Comparison of ENCODE assay signal across 21 cellular contexts in the genomic region with DNA sequence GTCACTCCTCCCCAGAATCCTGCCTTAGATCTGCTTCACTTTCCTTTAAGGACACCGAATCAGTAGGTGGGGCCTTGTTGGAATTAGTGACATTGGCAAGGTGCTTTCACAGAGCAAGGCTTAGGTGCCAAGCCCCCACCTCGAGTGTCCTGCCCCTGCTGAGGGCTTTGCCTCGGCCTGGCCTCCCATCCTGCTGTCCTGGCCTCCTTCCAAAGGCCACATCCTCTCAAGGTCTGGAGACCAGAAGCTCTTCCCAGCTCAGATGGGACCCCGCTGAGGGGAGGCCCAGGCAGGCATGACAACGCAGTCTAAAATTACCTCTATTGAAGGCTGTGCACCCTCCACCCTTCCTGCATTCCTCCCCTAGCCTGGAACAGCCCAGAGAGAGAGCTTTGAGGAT.
DNase-seq lines count a peak whose midpoint lies in the region; ATAC-seq and TF ChIP-seq lines count a peak whose summit lies in the region.
"Had no signal": no experiment of that assay in that cellular context is flagged by ENCODE, and none has a peak within 500 bp of the region (broad histone marks: within the 10 kb centered on the region; RNA-seq: fewer than 3 reads in every experiment).

No MANE protein-coding gene starts in this region.

- H3K9me3 Mint-ChIP-seq in Caco-2 (ENCODE audit: unreplicated experiment) (peaks cover 9% of the 10 kb centered on the region), mesothelial cell of epicardium (peaks cover 12% of the 10 kb centered on the region)
- no peaks in the 10 kb centered on the region for H3K9me3 Mint-ChIP-seq in activated T-helper 2 cell treated with anti-CD3 and anti-CD28 coated beads, Interferon-gamma antibody, Interleukin-2, Interleukin-4, amounts not matched to agents 10 μg/mL and 5 μg/mL and 100 μg/mL, durations not matched to agents 14 hours and 24 hours and 36 hours
- no peaks in the 10 kb centered on the region for H3K9me3 Mint-ChIP-seq in CD4-positive, alpha-beta T cell
- H3K9me3 Mint-ChIP-seq: HFFc6 had no signal

- H3K9me3 ChIP-seq in Caco-2: no peaks in the 10 kb centered on the region
- no peaks in the 10 kb centered on the region for H3K9me3 ChIP-seq in CD4-positive, alpha-beta T cell (ENCODE audit: control insufficient read depth, low read length)

- H3K36me3 Mint-ChIP-seq in Caco-2 (ENCODE audit: insufficient read depth, unreplicated experiment): no peaks in the 10 kb centered on the region
- H3K36me3 Mint-ChIP-seq in mesothelial cell of epicardium: peaks cover 6% of the 10 kb centered on the region
- no peaks in the 10 kb centered on the region for H3K36me3 Mint-ChIP-seq in activated T-helper 2 cell treated with anti-CD3 and anti-CD28 coated beads, Interferon-gamma antibody, Interleukin-2, Interleukin-4, amounts not matched to agents 10 μg/mL and 5 μg/mL and 100 μg/mL, durations not matched to agents 14 hours and 24 hours and 36 hours (ENCODE audit: low read depth)
- H3K36me3 Mint-ChIP-seq in CD4-positive, alpha-beta T cell (ENCODE audit: low read depth): no peaks in the 10 kb centered on the region
- H3K36me3 Mint-ChIP-seq: CD4-positive, alpha-beta memory T cell had no signal

- no peaks in the 10 kb centered on the region for H3K36me3 ChIP-seq in Caco-2 (ENCODE audit: control insufficient read depth, insufficient read depth, low read length)

- TF ChIP-seq CTCF in Caco-2 (IDR thresholded peaks at IDR 0.05; ENCODE audit: insufficient read depth in 1 of 2, low read depth in 1 of 2, low read length in 1 of 2, severe bottlenecking in 1 of 2, unreplicated experiment in 1 of 2): no peak
- no peak for TF ChIP-seq CTCF in mesothelial cell of epicardium (IDR thresholded peaks at IDR 0.05; ENCODE audit: unreplicated experiment)
- no peak for TF ChIP-seq CTCF in CD4-positive, alpha-beta T cell (IDR thresholded peaks at IDR 0.05)

- CTCF ChIA-PET in Caco-2 (lab: Charles Lee): no interaction called here
- CTCF ChIA-PET in CD4-positive, alpha-beta T cell (lab: Charles Lee): no interaction called here

- no peak for ATAC-seq in GM19463 (IDR thresholded peaks at IDR 0.05; ENCODE audit: unreplicated experiment)
- no peak for ATAC-seq in CD4-positive, alpha-beta T cell (ENCODE audit: poor library complexity)
- ATAC-seq: K562 had no signal

- H3K4me3 ChIP-seq in Caco-2 (ENCODE audit: low read depth, low read length): no peak overlapping the region
- H3K4me3 ChIP-seq: K562, SK-N-MC had no signal

- POLR2A ChIA-PET in Caco-2 (lab: Charles Lee): no interaction called here
- POLR2A ChIA-PET in CD4-positive, alpha-beta T cell (lab: Charles Lee): no interaction called here

- no peaks in the 10 kb centered on the region for H3K27me3 ChIP-seq in Caco-2 (replicated peaks; ENCODE audit: control insufficient read depth, insufficient read depth, low read length)
- H3K27me3 ChIP-seq in CD4-positive, alpha-beta T cell (ENCODE audit: control insufficient read depth, insufficient read depth, low read length): no peaks in the 10 kb centered on the region

- H3K4me1 ChIP-seq in Caco-2: peaks cover 56% of the 10 kb centered on the region

- H3K27me3 Mint-ChIP-seq in Caco-2 (ENCODE audit: insufficient read depth, unreplicated experiment) (no peaks in the 10 kb centered on the region), mesothelial cell of epicardium (ENCODE audit: low read depth) (no peaks in the 10 kb centered on the region)
- H3K27me3 Mint-ChIP-seq in activated T-helper 2 cell treated with anti-CD3 and anti-CD28 coated beads, Interferon-gamma antibody, Interleukin-2, Interleukin-4, amounts not matched to agents 10 μg/mL and 5 μg/mL and 100 μg/mL, durations not matched to agents 14 hours and 24 hours and 36 hours (ENCODE audit: low read depth): peaks cover 9% of the 10 kb centered on the region
- peaks cover 14% of the 10 kb centered on the region for H3K27me3 Mint-ChIP-seq in CD4-positive, alpha-beta T cell

- intact Hi-C loops in Caco-2 (cut with micrococcal nuclease; ENCODE audit: unreplicated experiment): loop anchor here (5.0 kb wide), 1 partner anchor 109 kb away; no protein-coding TSS in a partner anchor
- intact Hi-C loops in activated T-helper 2 cell treated with anti-CD3 and anti-CD28 coated beads, Interferon-gamma antibody, Interleukin-2, Interleukin-4, amounts not matched to agents 10 μg/mL and 5 μg/mL and 100 μg/mL, durations not matched to agents 14 hours and 24 hours and 36 hours (cut with micrococcal nuclease): no loop called here
- intact Hi-C loops in CD4-positive, alpha-beta T cell (cut with DNase I, micrococcal nuclease): no loop called here

- H3K27ac Mint-ChIP-seq in Caco-2 (ENCODE audit: unreplicated experiment): peak overlapping the region; percentile 93
- peak overlapping the region; percentile 100 for H3K27ac Mint-ChIP-seq in mesothelial cell of epicardium
- no peak overlapping the region for H3K27ac Mint-ChIP-seq in activated T-helper 2 cell treated with anti-CD3 and anti-CD28 coated beads, Interferon-gamma antibody, Interleukin-2, Interleukin-4, amounts not matched to agents 10 μg/mL and 5 μg/mL and 100 μg/mL, durations not matched to agents 14 hours and 24 hours and 36 hours
- no peak overlapping the region for H3K27ac Mint-ChIP-seq in CD4-positive, alpha-beta T cell
- H3K27ac Mint-ChIP-seq: CD4-positive, alpha-beta memory T cell; HFFc6 had no signal

- H3K4me1 Mint-ChIP-seq in Caco-2 (ENCODE audit: low read depth, unreplicated experiment) (peaks cover 31% of the 10 kb centered on the region), mesothelial cell of epicardium (peaks cover 74% of the 10 kb centered on the region)
- H3K4me1 Mint-ChIP-seq in activated T-helper 2 cell treated with anti-CD3 and anti-CD28 coated beads, Interferon-gamma antibody, Interleukin-2, Interleukin-4, amounts not matched to agents 10 μg/mL and 5 μg/mL and 100 μg/mL, durations not matched to agents 14 hours and 24 hours and 36 hours (ENCODE audit: low read depth): no peaks in the 10 kb centered on the region
- H3K4me1 Mint-ChIP-seq in CD4-positive, alpha-beta T cell (ENCODE audit: low read depth): no peaks in the 10 kb centered on the region
- H3K4me1 Mint-ChIP-seq: CD4-positive, alpha-beta memory T cell had no signal

- no peak overlapping the region for H3K27ac ChIP-seq in CD4-positive, alpha-beta T cell (ENCODE audit: low read depth, low read length)
- H3K27ac ChIP-seq: SK-N-MC had no signal

- BruUV-seq in Caco-2 (replicated peaks; lab: Mats Ljungman, UMichigan): no TSS peak

- H3K4me3 Mint-ChIP-seq in Caco-2 (ENCODE audit: unreplicated experiment): no peak overlapping the region
- H3K4me3 Mint-ChIP-seq in mesothelial cell of epicardium: no peak overlapping the region
- no peak overlapping the region for H3K4me3 Mint-ChIP-seq in activated T-helper 2 cell treated with anti-CD3 and anti-CD28 coated beads, Interferon-gamma antibody, Interleukin-2, Interleukin-4, amounts not matched to agents 10 μg/mL and 5 μg/mL and 100 μg/mL, durations not matched to agents 14 hours and 24 hours and 36 hours (ENCODE audit: low read depth)
- H3K4me3 Mint-ChIP-seq in CD4-positive, alpha-beta T cell: no peak overlapping the region
- H3K4me3 Mint-ChIP-seq: CD4-positive, alpha-beta memory T cell; HFFc6 had no signal

- DNase-seq in Caco-2 (no peak), ELF-1 (ENCODE audit: low read depth, low spot score) (peak; percentile 63), ecto neural progenitor cell (ENCODE audit: low spot score) (peak; percentile 41), mesothelial cell of epicardium (ENCODE audit: low spot score in 2 of 2, unreplicated experiment in 2 of 2) (peak in 1 of 2 experiments; percentile 40)
- no peak for DNase-seq in activated T-helper 2 cell treated with anti-CD3 and anti-CD28 coated beads, Interferon-gamma antibody, Interleukin-2, Interleukin-4, amounts not matched to agents 10 μg/mL and 5 μg/mL and 100 μg/mL, durations not matched to agents 14 hours and 24 hours and 36 hours (ENCODE audit: low spot score)
- no peak for DNase-seq in CD4-positive, alpha-beta T cell
- DNase-seq: CD4-positive, alpha-beta memory T cell; GDM1; H7; HFFc6; MM.1S; NCI-H1048; NCI-H1417 treated with DMSO at 0.1 percent for 48 hours; NCI-H187; NCI-H446; NCI-H526; OCI-M1; SHP77 had no signal

Comparison
In these comparisons a context has a peak if more than half of its experiments do, and no peak if none do; other contexts are left out.
1. DNase-seq: peak in ELF-1 (single experiment) and ecto neural progenitor cell (single experiment); none in Caco-2 (0 of 2), activated T-helper 2 cell treated with anti-CD3 and anti-CD28 coated beads, Interferon-gamma antibody, Interleukin-2, Interleukin-4, amounts not matched to agents 10 μg/mL and 5 μg/mL and 100 μg/mL, durations not matched to agents 14 hours and 24 hours and 36 hours (single experiment) and CD4-positive, alpha-beta T cell (0 of 10).
2. H3K27ac Mint-ChIP-seq: peak in Caco-2 (single experiment) and mesothelial cell of epicardium (single experiment); none in activated T-helper 2 cell treated with anti-CD3 and anti-CD28 coated beads, Interferon-gamma antibody, Interleukin-2, Interleukin-4, amounts not matched to agents 10 μg/mL and 5 μg/mL and 100 μg/mL, durations not matched to agents 14 hours and 24 hours and 36 hours (single experiment) and CD4-positive, alpha-beta T cell (single experiment).